ENCODE assay signal across 1 cellular context in the genomic region with DNA sequence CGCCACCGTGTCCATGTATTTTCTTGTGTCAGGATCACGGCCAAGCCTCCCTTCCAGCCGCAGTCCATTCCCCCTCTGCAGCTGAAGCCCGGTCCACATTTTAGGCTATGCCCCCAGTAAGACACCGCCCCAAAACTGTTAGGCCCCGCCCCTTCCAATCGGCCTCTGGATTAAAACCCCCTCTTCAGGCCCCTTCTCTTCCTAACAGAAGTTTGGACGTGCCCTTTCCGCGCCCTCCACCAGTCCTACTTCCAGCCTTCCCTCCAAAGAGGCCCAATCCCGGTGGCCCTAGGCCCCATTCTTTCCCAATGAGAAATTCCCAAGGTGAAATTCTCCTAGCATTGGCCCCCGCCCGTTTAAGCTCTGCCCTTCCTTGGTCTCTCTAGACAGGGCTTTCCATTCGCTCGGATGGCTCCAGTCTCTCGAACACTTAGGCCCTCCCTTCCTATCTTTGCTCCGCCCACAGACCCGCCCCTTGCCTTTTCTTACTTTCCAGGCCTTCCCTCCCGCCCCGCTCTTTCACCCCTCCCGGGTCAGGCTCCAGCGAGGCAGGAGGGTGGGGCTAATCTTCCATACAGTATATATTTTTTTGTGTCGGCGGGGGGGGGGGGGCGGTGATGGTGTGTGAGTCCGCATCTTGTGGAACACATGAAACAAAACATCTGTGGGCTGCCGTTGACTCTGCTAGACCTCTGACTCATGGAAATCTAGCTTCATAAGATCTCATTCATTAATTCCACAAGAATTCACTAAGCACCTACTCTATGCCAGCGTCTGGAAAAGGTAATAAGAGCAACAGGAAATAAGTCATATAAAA.
TF ChIP-seq lines count a peak whose summit lies in the region.

No MANE protein-coding gene starts in this region.

TF ChIP-seq in HEK293, 187 proteins besides CTCF, POLR2A, EP300 and RAD21 (continued from another document):
- TF ChIP-seq, protein P1, sequence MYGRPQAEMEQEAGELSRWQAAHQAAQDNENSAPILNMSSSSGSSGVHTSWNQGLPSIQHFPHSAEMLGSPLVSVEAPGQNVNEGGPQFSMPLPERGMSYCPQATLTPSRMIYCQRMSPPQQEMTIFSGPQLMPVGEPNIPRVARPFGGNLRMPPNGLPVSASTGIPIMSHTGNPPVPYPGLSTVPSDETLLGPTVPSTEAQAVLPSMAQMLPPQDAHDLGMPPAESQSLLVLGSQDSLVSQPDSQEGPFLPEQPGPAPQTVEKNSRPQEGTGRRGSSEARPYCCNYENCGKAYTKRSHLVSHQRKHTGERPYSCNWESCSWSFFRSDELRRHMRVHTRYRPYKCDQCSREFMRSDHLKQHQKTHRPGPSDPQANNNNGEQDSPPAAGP (tag by site-specific recombination; IDR thresholded peaks at IDR 0.05), result peak; percentile 64; the same call in 1 of the 2 replicates
- TF ChIP-seq, protein P2, sequence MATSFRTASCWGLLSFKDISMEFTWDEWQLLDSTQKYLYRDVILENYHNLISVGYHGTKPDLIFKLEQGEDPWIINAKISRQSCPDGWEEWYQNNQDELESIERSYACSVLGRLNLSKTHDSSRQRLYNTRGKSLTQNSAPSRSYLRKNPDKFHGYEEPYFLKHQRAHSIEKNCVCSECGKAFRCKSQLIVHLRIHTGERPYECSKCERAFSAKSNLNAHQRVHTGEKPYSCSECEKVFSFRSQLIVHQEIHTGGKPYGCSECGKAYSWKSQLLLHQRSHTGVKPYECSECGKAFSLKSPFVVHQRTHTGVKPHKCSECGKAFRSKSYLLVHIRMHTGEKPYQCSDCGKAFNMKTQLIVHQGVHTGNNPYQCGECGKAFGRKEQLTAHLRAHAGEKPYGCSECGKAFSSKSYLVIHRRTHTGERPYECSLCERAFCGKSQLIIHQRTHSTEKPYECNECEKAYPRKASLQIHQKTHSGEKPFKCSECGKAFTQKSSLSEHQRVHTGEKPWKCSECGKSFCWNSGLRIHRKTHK (tag by site-specific recombination; IDR thresholded peaks at IDR 0.05), result no peak
- TF ChIP-seq TCF7L2 (IDR thresholded peaks at IDR 0.05; ENCODE audit: borderline replicate concordance, low read depth, low read length) (no peak), ZNF624 (tag by site-specific recombination; IDR thresholded peaks at IDR 0.05) (no peak), IKZF3 (tag by site-specific recombination; IDR thresholded peaks at IDR 0.05) (peak; percentile 69), SP7 (tag by site-specific recombination; IDR thresholded peaks at IDR 0.05) (peak; percentile 38)
TF ChIP-seq in HEK293: peak in this region for 37.
